Comparison of ENCODE assay signal across 8 cellular contexts in the genomic region with DNA sequence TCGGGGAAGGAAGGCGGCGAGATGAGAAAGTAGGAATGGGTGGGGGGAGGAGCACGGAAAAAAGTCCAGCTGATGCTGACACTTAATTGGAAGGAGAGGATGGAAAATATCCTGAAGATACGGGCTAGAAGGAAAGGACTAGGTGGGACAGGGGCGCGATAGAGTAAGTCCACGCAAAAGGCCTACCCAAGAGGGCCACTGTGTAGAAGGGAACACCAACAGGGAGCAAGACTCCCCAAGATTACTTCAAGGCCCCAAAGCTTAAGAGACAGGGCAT. TPM values are rescaled to one million over a fixed set of nuclear protein-coding genes. Genes with fewer than 3 reads are reported as not detected.
DNase-seq lines count a peak whose midpoint lies in the region; ATAC-seq, FAIRE-seq and TF ChIP-seq lines count a peak whose summit lies in the region.

No MANE protein-coding gene starts in this region.

- DNase-seq in chondrocyte (ENCODE audit: low spot score) (no peak), memory B cell (ENCODE audit: low spot score in 2 of 2) (no peak), ureter (ENCODE audit: low spot score) (peak; percentile 44), frontal cortex (ENCODE audit: low spot score in 2 of 2) (no peak), NCI-H1105 (lab: John Stamatoyannopoulos, UW) (no peak)

- H3K27me3 Mint-ChIP-seq in chondrocyte (ENCODE audit: low read depth) (no peaks in the 10 kb centered on the region), memory B cell (no peaks in the 10 kb centered on the region)

- H3K36me3 Mint-ChIP-seq in chondrocyte (ENCODE audit: low read depth) (peaks cover 5% of the 10 kb centered on the region), memory B cell (peaks cover 8% of the 10 kb centered on the region)

- ATAC-seq in memory B cell (ENCODE audit: low read depth) = no peak
- ATAC-seq in GM18520 (IDR thresholded peaks at IDR 0.05; ENCODE audit: unreplicated experiment) = no peak

- H3K4me3 ChIP-seq in GM12875 (ENCODE audit: low read depth, low read length) = peak overlapping the region; percentile 55

- peak overlapping the region; percentile 91 for H3K27ac Mint-ChIP-seq in chondrocyte (ENCODE audit: unreplicated experiment)
- peak overlapping the region; percentile 98 for H3K27ac Mint-ChIP-seq in memory B cell

- H3K4me1 Mint-ChIP-seq in chondrocyte (ENCODE audit: low read depth) = peaks cover 34% of the 10 kb centered on the region
- peaks cover 34% of the 10 kb centered on the region for H3K4me1 Mint-ChIP-seq in memory B cell

- H3K4me3 Mint-ChIP-seq in chondrocyte (ENCODE audit: unreplicated experiment) (peak overlapping the region; percentile 90), memory B cell (peak overlapping the region; percentile 98)

- H3K9me3 ChIP-seq in KOPT-K1 (ENCODE audit: insufficient read depth, low read length, poor library complexity, severe bottlenecking) = no peaks in the 10 kb centered on the region

- H3K9me3 Mint-ChIP-seq in chondrocyte (ENCODE audit: low read depth) (no peaks in the 10 kb centered on the region), memory B cell (no peaks in the 10 kb centered on the region)

- peak overlapping the region; percentile 86 for H3K27ac ChIP-seq in KOPT-K1 (ENCODE audit: low read depth, low read length, poor library complexity, severe bottlenecking)

- H3K36me3 ChIP-seq in KOPT-K1 (ENCODE audit: insufficient read depth, low read length) = peaks cover 20% of the 10 kb centered on the region

- TF ChIP-seq CTCF in GM12875 (IDR thresholded peaks at IDR 0.05; ENCODE audit: borderline replicate concordance, insufficient read depth, low read depth, low read length) = no peak
- no peak for TF ChIP-seq CTCF in chondrocyte (IDR thresholded peaks at IDR 0.05)

- no peak for FAIRE-seq in frontal cortex (lab: Jason Lieb, UNC)

RNA-seq across cellular contexts. Expression of gene APPBP2, which starts 0.8 kb away (rescaled TPM):
- 45.5 to 51.1 TPM (median 48.3 TPM) in 3 replicates for total RNA-seq in chondrocyte
- total RNA-seq in ureter = 52.3 TPM
- 72.2 TPM for total RNA-seq in frontal cortex
